23 cellular contexts compared by ENCODE assay signal in genomic region chr2:127216593-127216992, GRCh38. TPM values are rescaled to one million over a fixed set of nuclear protein-coding genes. Genes with fewer than 3 reads are reported as not detected.
DNase-seq lines count a peak whose midpoint lies in the region; TF ChIP-seq lines count a peak whose summit lies in the region.
"Had no signal": no experiment of that assay in that cellular context is flagged by ENCODE, and none has a peak within 500 bp of the region (broad histone marks: within the 10 kb centered on the region; RNA-seq: fewer than 3 reads in every experiment).

No MANE protein-coding gene starts in this region.

- H3K79me2 ChIP-seq in mammary epithelial cell (ENCODE audit: insufficient read depth, low read length), result peaks cover 39% of the 10 kb centered on the region

- 94% methylated on average over 1 of the region's 1 CpG for WGBS in mammary epithelial cell (ENCODE audit: low coverage, missing lambda C conversion rate)

- peaks cover 54% of the 10 kb centered on the region for H3K4me1 Mint-ChIP-seq in osteocyte (ENCODE audit: unreplicated experiment)
- H3K4me1 Mint-ChIP-seq in activated CD4-positive, alpha-beta T cell treated with anti-CD3 and anti-CD28 coated beads, Interleukin-2, amount 10 ng/mL, durations not matched to agents 24 days and 14 days, result peaks cover 9% of the 10 kb centered on the region

- peak; percentile 48 for DNase-seq in mammary epithelial cell
- no peak for DNase-seq in breast epithelium (ENCODE audit: low spot score in 2 of 2)
- DNase-seq in epithelial cell of esophagus (ENCODE audit: low read depth), result peak; percentile 33
- no peak for DNase-seq in osteocyte (ENCODE audit: extremely low spot score, unreplicated experiment)
- DNase-seq in H7, result no peak
- DNase-seq in activated gamma-delta T cell (lab: John Stamatoyannopoulos, UW), result no peak
- DNase-seq in activated CD4-positive, alpha-beta T cell treated with anti-CD3 and anti-CD28 coated beads, Interleukin-2, amount 10 ng/mL, durations not matched to agents 24 days and 14 days, result no peak
- DNase-seq: AML-193; C1 segment of cervical spinal cord; CD8-positive, alpha-beta T cell; DND-41; HCEC 1CT; IMR-90; NCI-H1105; NCI-H146; NCI-H2029; NCI-H226; NCI-H510A treated with DMSO at 0.1 percent for 48 hours; NCI-H748 treated with DMSO at 0.1 percent for 48 hours; Peyer's patch had no signal

- H3K27ac ChIP-seq in mammary epithelial cell (ENCODE audit: insufficient read depth, low read depth, low read length) (peak overlapping the region; percentile 93), breast epithelium (no peak overlapping the region)
- H3K27ac ChIP-seq: Peyer's patch, SJSA1 had no signal

- H2AFZ ChIP-seq in mammary epithelial cell (ENCODE audit: low read depth, low read length), result no peak overlapping the region
- H2AFZ ChIP-seq: GM23338 had no signal

- CTCF ChIA-PET in mammary epithelial cell (lab: Charles Lee; ENCODE audit: low non-redundant PET), result interaction anchor here (0.6 kb wide), 1 partner anchor 1154 kb away, joined by 4 read pairs; no protein-coding TSS in a partner anchor

- intact Hi-C loops in mammary epithelial cell (cut with micrococcal nuclease), result loop anchor here (5.0 kb wide), 4 partner anchors 64 to 204 kb away; partner anchors contain the start of genes BIN1 and ERCC3
- intact Hi-C loops in breast epithelium (cut with DNase I; ENCODE audit: low total_unique reads), result no loop called here
- intact Hi-C loops in activated CD4-positive, alpha-beta T cell treated with anti-CD3 and anti-CD28 coated beads, Interleukin-2, amount 10 ng/mL, durations not matched to agents 24 days and 14 days (cut with micrococcal nuclease), result no loop called here

- H3K9ac ChIP-seq in mammary epithelial cell (ENCODE audit: insufficient read depth, low read length), result no peak overlapping the region

- no peak for TF ChIP-seq POLR2A in breast epithelium (IDR thresholded peaks at IDR 0.05)

- no peak overlapping the region for H3K4me3 Mint-ChIP-seq in osteocyte (ENCODE audit: unreplicated experiment)
- H3K4me3 Mint-ChIP-seq in activated CD4-positive, alpha-beta T cell treated with anti-CD3 and anti-CD28 coated beads, Interleukin-2, amount 10 ng/mL, durations not matched to agents 24 days and 14 days, result no peak overlapping the region
- H3K4me3 Mint-ChIP-seq: CD8-positive, alpha-beta T cell; GM23338 had no signal

- H3K4me2 ChIP-seq in mammary epithelial cell (ENCODE audit: insufficient read depth, low read depth, low read length), result peak overlapping the region; percentile 41

- TF ChIP-seq CTCF in mammary epithelial cell (conservative IDR thresholded peaks at IDR 0.05 in 1 of 2, IDR thresholded peaks at IDR 0.05 in 1 of 2; ENCODE audit: extremely low read depth in 1 of 2, insufficient read depth in 1 of 2, low read depth in 1 of 2, low read length in 2 of 2) (no peak), breast epithelium (IDR thresholded peaks at IDR 0.05) (no peak), epithelial cell of esophagus (IDR thresholded peaks at IDR 0.05; ENCODE audit: insufficient read depth, low read depth, low read length, missing control alignments) (no peak), osteocyte (IDR thresholded peaks at IDR 0.05) (no peak)

- H3K36me3 Mint-ChIP-seq in osteocyte (ENCODE audit: unreplicated experiment), result peaks cover 13% of the 10 kb centered on the region
- H3K36me3 Mint-ChIP-seq in activated CD4-positive, alpha-beta T cell treated with anti-CD3 and anti-CD28 coated beads, Interleukin-2, amount 10 ng/mL, durations not matched to agents 24 days and 14 days (ENCODE audit: low read depth), result peaks cover 7% of the 10 kb centered on the region
- H3K36me3 Mint-ChIP-seq: CD8-positive, alpha-beta T cell had no signal

- H3K27me3 Mint-ChIP-seq in osteocyte (ENCODE audit: unreplicated experiment), result no peaks in the 10 kb centered on the region
- H3K27me3 Mint-ChIP-seq in activated CD4-positive, alpha-beta T cell treated with anti-CD3 and anti-CD28 coated beads, Interleukin-2, amount 10 ng/mL, durations not matched to agents 24 days and 14 days, result peaks cover 71% of the 10 kb centered on the region

- H3K4me3 ChIP-seq in mammary epithelial cell (replicated peaks in 1 of 3; ENCODE audit: insufficient read depth in 1 of 3, low read depth in 2 of 3, low read length in 3 of 3), result no peak overlapping the region
- no peak overlapping the region for H3K4me3 ChIP-seq in breast epithelium
- H3K4me3 ChIP-seq in epithelial cell of esophagus (ENCODE audit: low read length), result no peak overlapping the region
- H3K4me3 ChIP-seq in H7 (ENCODE audit: insufficient read depth, low read depth, low read length), result no peak overlapping the region
- H3K4me3 ChIP-seq: GM23338, Peyer's patch, SJSA1 had no signal

- in situ Hi-C loops in mammary epithelial cell (cut with MboI; ENCODE audit: low sequenced_read_pairs in 2 of 2), result no loop called here

- peaks cover 6% of the 10 kb centered on the region for H3K9me3 Mint-ChIP-seq in osteocyte (ENCODE audit: unreplicated experiment)
- H3K9me3 Mint-ChIP-seq in activated CD4-positive, alpha-beta T cell treated with anti-CD3 and anti-CD28 coated beads, Interleukin-2, amount 10 ng/mL, durations not matched to agents 24 days and 14 days, result peaks cover 3% of the 10 kb centered on the region

- H3K4me1 ChIP-seq in mammary epithelial cell (ENCODE audit: insufficient read depth, low read length) (peaks cover 42% of the 10 kb centered on the region), breast epithelium (peaks cover 0 to 11% of the 10 kb centered on the region in 2 donors)

- no peaks in the 10 kb centered on the region for H4K20me1 ChIP-seq in mammary epithelial cell (ENCODE audit: insufficient read depth, low read length)

- no peaks in the 10 kb centered on the region for H3K9me3 ChIP-seq in mammary epithelial cell (replicated peaks; ENCODE audit: insufficient read depth, low read length)
- H3K9me3 ChIP-seq in breast epithelium, result peaks cover 0 to 7% of the 10 kb centered on the region in 2 donors
- H3K9me3 ChIP-seq: SJSA1 had no signal

- no TSS peak for BruUV-seq in mammary epithelial cell (replicated peaks; lab: Mats Ljungman, UMichigan)

- dilution Hi-C loops in mammary epithelial cell (cut with HindIII; ENCODE audit: low sequenced_read_pairs), result no loop called here

- H3K27me3 ChIP-seq in mammary epithelial cell (ENCODE audit: insufficient read depth, low read length) (no peaks in the 10 kb centered on the region), breast epithelium (peaks cover 3 to 16% of the 10 kb centered on the region in 2 donors), H7 (ENCODE audit: control insufficient read depth, insufficient read depth, low read length) (peaks cover 29% of the 10 kb centered on the region)
- H3K27me3 ChIP-seq: SJSA1 had no signal

- H3K27ac Mint-ChIP-seq in osteocyte (ENCODE audit: unreplicated experiment), result peak overlapping the region; percentile 97
- H3K27ac Mint-ChIP-seq in activated CD4-positive, alpha-beta T cell treated with anti-CD3 and anti-CD28 coated beads, Interleukin-2, amount 10 ng/mL, durations not matched to agents 24 days and 14 days, result no peak overlapping the region
- H3K27ac Mint-ChIP-seq: CD8-positive, alpha-beta T cell; GM23338 had no signal

- no peaks in the 10 kb centered on the region for H3K36me3 ChIP-seq in mammary epithelial cell (ENCODE audit: insufficient read depth, low read length)
- no peaks in the 10 kb centered on the region for H3K36me3 ChIP-seq in breast epithelium
- no peaks in the 10 kb centered on the region for H3K36me3 ChIP-seq in H7 (replicated peaks; ENCODE audit: control insufficient read depth, insufficient read depth, low read length)
- H3K36me3 ChIP-seq: Peyer's patch, SJSA1 had no signal

RNA-seq across cellular contexts. Expression of gene CYP27C1, which starts 3.5 kb away (rescaled TPM):
- total RNA-seq in mammary epithelial cell (1 to 10 TPM in 1 of 2 donors, under 1 TPM in 1; 0.67 to 8.3 TPM), breast epithelium (under 1 TPM; 0.29 to 0.48 (median 0.33) TPM), osteocyte (21.9 and 24.9 TPM in 2 replicates)
- 4.3 TPM for polyA plus RNA-seq in mammary epithelial cell
- polyA minus RNA-seq in mammary epithelial cell, result 6.9 TPM
- total RNA-seq in H7 (2014; rRNA removed; shearing (Covaris generic)), result 0.59 and 0.83 TPM in 2 replicates
- not detected in 2 replicates for total RNA-seq in activated CD4-positive, alpha-beta T cell treated with anti-CD3 and anti-CD28 coated beads, Interleukin-2, amount 10 ng/mL, durations not matched to agents 24 days and 14 days
- total RNA-seq: CD8-positive, alpha-beta T cell; IMR-90 had no signal
- polyA plus RNA-seq: AG04450, IMR-90 had no signal

Comparison
In these comparisons a context has a peak if more than half of its experiments do, and no peak if none do; other contexts are left out.
1. DNase-seq: peak in mammary epithelial cell (single experiment) and epithelial cell of esophagus (single experiment); none in breast epithelium (0 of 2), osteocyte (single experiment), H7 (single experiment), activated gamma-delta T cell (single experiment) and activated CD4-positive, alpha-beta T cell treated with anti-CD3 and anti-CD28 coated beads, Interleukin-2, amount 10 ng/mL, durations not matched to agents 24 days and 14 days (single experiment).